ENCODE assay signal across 22 cellular contexts in the genomic region with DNA sequence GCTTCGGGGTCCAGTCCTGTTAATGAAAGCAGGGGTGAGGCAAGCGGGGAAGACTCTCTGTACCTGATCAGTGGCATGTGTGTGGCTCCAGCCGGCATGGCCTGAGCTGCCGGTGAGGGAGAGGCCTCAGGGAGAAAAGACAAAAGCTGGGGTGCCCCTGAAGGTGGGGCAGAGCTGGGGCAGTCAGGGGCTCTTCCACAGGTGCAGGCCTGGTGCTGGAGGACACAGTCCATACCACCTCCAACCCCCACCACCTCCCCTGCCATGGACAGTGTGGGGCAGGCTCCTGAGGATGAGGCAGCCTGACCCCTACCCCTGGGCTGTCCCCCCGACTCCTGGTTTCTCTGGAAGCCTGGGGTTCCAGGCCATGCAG.
"Had no signal": no experiment of that assay in that cellular context is flagged by ENCODE, and none has a peak within 500 bp of the region (broad histone marks: within the 10 kb centered on the region; RNA-seq: fewer than 3 reads in every experiment).

No MANE protein-coding gene starts in this region.

- H3K27ac ChIP-seq: adrenal gland, left lung, parathyroid adenoma, right lobe of liver, upper lobe of left lung had no signal

- H3K36me3 ChIP-seq: adrenal gland, left lung, right lobe of liver, upper lobe of left lung had no signal

- H3K27ac Mint-ChIP-seq: activated naive CD8-positive, alpha-beta T cell; activated T-helper 2 cell treated with anti-CD3 and anti-CD28 coated beads, Interferon-gamma antibody, Interleukin-2, Interleukin-4, amounts not matched to agents 10 μg/mL and 5 μg/mL and 100 μg/mL, durations not matched to agents 14 hours and 24 hours and 36 hours; natural killer cell; T-helper 1 cell treated with Interleukin-12 subunit alpha and Interleukin-12 subunit beta and Interleukin-4 antibody, amounts not matched to agents 30 μg/mL and 1 μg/mL, for 36 hours had no signal

- H3K9me3 Mint-ChIP-seq: activated T-helper 2 cell treated with anti-CD3 and anti-CD28 coated beads, Interferon-gamma antibody, Interleukin-2, Interleukin-4, amounts not matched to agents 10 μg/mL and 5 μg/mL and 100 μg/mL, durations not matched to agents 14 hours and 24 hours and 36 hours; natural killer cell had no signal

- DNase-seq: activated CD4-positive, alpha-beta T cell treated with anti-CD3 and anti-CD28 coated beads, Interleukin-2, amount 50 U/mL, for 1 hour; activated naive CD4-positive, alpha-beta T cell; activated T-cell treated with anti-CD3 and anti-CD28 coated beads, Interleukin-2, amount 50 U/mL, for 1 hour; cerebellar nuclear complex; erythroblast; foreskin fibroblast; mammary epithelial cell; midbrain; natural killer cell; small intestine; stimulated activated CD4-positive, alpha-beta T cell treated with anti-CD3 and anti-CD28 coated beads, Interleukin-2, amount 100 ng/mL, for 48 hours; stimulated activated CD8-positive, alpha-beta memory T cell treated with anti-CD3 and anti-CD28 coated beads, Interleukin-4, amount 100 ng/mL, for 48 hours; stimulated activated naive CD4-positive, alpha-beta T cell treated with Interleukin-2 at 50 U/mL for 16 hours; upper lobe of left lung had no signal

- ATAC-seq: activated CD4-positive, CD25-positive, alpha-beta regulatory T cell treated with anti-CD3 and anti-CD28 coated beads, Interleukin-2, amount 50 U/mL, for 24 hours; left lung; natural killer cell; right lobe of liver had no signal

- H3K9me3 ChIP-seq: adrenal gland, right lobe of liver, upper lobe of left lung had no signal

- H3K9ac ChIP-seq: parathyroid adenoma had no signal

- H3K27me3 Mint-ChIP-seq: activated naive CD8-positive, alpha-beta T cell had no signal

- H3K27me3 ChIP-seq: adrenal gland, left lung, right lobe of liver, upper lobe of left lung had no signal

- H3K36me3 Mint-ChIP-seq: natural killer cell had no signal

- H3K4me3 ChIP-seq: adrenal gland, left lung, right lobe of liver, upper lobe of left lung had no signal

- H3K4me3 Mint-ChIP-seq: activated naive CD8-positive, alpha-beta T cell; natural killer cell; T-helper 1 cell treated with Interleukin-12 subunit alpha and Interleukin-12 subunit beta and Interleukin-4 antibody, amounts not matched to agents 30 μg/mL and 1 μg/mL, for 36 hours had no signal

- H3K4me1 ChIP-seq: right lobe of liver had no signal
